In the genomic region with DNA sequence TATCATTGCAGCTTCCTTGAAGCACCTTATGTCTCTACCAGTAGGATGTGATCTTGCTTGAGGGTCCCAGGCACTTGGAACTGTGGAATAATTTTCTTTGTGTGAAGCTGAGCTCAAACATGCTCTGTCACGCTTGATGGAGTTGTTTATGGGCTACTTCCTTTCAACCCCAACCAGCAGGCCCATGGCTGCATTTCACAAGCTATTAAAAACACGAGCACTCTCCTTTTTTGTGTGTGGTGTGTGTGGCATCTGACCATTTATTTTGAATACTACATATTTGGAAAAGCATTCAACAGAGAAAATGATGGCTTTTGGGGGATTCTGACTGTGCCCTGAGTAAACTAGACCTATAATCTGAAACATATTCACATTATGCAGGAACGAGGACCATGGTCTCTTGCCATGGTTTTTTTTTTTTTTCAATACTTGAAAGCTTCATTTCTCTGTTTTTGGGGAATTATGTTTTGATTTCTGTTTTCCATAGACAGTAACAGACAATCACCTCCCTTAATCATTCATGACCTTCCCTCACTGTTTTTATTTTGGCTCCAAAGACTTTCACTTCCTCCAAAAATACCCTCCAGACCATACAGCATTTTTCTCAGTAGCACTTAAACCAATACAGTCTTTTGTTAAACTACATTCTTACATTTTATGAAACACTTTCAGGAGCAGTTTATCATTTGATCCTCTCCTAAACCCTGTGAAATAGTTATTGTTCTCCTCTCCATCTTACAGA, we compare ENCODE assay signal across 1 cellular context.
TF ChIP-seq lines count a peak whose summit lies in the region.

No MANE protein-coding gene starts in this region.

TF ChIP-seq in GM12878, 131 proteins besides CTCF, POLR2A, EP300 and RAD21 (continued from another document and continues in another):
- TF ChIP-seq SRF (IDR thresholded peaks at IDR 0.05; ENCODE audit: low read depth in 2 of 2, low read length in 2 of 2), result no peak
- no peak for TF ChIP-seq BCLAF1 (IDR thresholded peaks at IDR 0.05)
- no peak for TF ChIP-seq ZBED1 (IDR thresholded peaks at IDR 0.05; ENCODE audit: borderline replicate concordance)
- peak; percentile 51; the same call in 1 of the 2 replicates for TF ChIP-seq IKZF1 (conservative IDR thresholded peaks at IDR 0.05)
- TF ChIP-seq EED (IDR thresholded peaks at IDR 0.05; ENCODE audit: low read depth), result no peak
- no peak for TF ChIP-seq RFX5 (IDR thresholded peaks at IDR 0.05; ENCODE audit: low read depth, low read length)
- TF ChIP-seq HDGF (IDR thresholded peaks at IDR 0.05), result no peak
- TF ChIP-seq CHD4 (IDR thresholded peaks at IDR 0.05), result no peak
- TF ChIP-seq POLR2AphosphoS2 (IDR thresholded peaks at IDR 0.05; ENCODE audit: low read depth, low read length), result no peak
- 0 out of 2 replicates have a peak, but pooled peaks have one; percentile 7 for TF ChIP-seq IRF4 (IDR thresholded peaks at IDR 0.05; ENCODE audit: low read depth, low read length)
- TF ChIP-seq, protein P1, sequence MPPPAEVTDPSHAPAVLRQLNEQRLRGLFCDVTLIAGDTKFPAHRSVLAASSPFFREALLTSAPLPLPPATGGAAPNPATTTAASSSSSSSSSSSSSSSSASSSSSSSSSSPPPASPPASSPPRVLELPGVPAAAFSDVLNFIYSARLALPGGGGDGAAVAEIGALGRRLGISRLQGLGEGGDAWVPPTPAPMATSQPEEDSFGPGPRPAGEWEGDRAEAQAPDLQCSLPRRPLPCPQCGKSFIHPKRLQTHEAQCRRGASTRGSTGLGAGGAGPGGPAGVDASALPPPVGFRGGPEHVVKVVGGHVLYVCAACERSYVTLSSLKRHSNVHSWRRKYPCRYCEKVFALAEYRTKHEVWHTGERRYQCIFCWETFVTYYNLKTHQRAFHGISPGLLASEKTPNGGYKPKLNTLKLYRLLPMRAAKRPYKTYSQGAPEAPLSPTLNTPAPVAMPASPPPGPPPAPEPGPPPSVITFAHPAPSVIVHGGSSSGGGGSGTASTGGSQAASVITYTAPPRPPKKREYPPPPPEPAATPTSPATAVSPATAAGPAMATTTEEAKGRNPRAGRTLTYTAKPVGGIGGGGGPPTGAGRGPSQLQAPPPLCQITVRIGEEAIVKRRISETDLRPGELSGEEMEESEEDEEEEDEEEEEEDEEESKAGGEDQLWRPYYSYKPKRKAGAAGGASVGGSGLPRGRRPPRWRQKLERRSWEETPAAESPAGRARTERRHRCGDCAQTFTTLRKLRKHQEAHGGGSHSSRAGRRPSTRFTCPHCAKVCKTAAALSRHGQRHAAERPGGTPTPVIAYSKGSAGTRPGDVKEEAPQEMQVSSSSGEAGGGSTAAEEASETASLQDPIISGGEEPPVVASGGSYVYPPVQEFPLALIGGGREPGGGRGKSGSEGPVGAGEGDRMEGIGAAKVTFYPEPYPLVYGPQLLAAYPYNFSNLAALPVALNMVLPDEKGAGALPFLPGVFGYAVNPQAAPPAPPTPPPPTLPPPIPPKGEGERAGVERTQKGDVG (CRISPR knock-in tag; IDR thresholded peaks at IDR 0.05), result no peak
- TF ChIP-seq NFXL1 (IDR thresholded peaks at IDR 0.05; ENCODE audit: borderline replicate concordance), result no peak
- no peak for TF ChIP-seq NFYA (IDR thresholded peaks at IDR 0.05; ENCODE audit: borderline replicate concordance, low read depth, low read length)
- TF ChIP-seq SMC3 (IDR thresholded peaks at IDR 0.05; ENCODE audit: borderline replicate concordance, low read length), result no peak
- peak; percentile 26 to 35; a peak in 1 of 4 replicates for TF ChIP-seq BHLHE40 (IDR thresholded peaks at IDR 0.05; ENCODE audit: borderline replicate concordance in 1 of 2, low read depth in 2 of 2, low read length in 1 of 2)
- TF ChIP-seq JUND (IDR thresholded peaks at IDR 0.05; ENCODE audit: low read depth, low read length), result no peak
- no peak for TF ChIP-seq EZH2 (IDR thresholded peaks at IDR 0.05; ENCODE audit: borderline replicate concordance, control insufficient read depth, low read depth, low read length)
- no peak for TF ChIP-seq BCL11A (IDR thresholded peaks at IDR 0.05; ENCODE audit: low read depth, low read length)
- TF ChIP-seq TBL1XR1 (IDR thresholded peaks at IDR 0.05; ENCODE audit: low read depth, low read length), result no peak
- no peak for TF ChIP-seq HDAC6 (IDR thresholded peaks at IDR 0.05; ENCODE audit: unreplicated experiment)
- peak; percentile 60 for TF ChIP-seq NR2F1 (conservative IDR thresholded peaks at IDR 0.05)
- TF ChIP-seq RUNX3 (IDR thresholded peaks at IDR 0.05; ENCODE audit: low read length), result no peak; the same call in 1 of the 2 replicates
- peak; percentile 69 for TF ChIP-seq NFIC (IDR thresholded peaks at IDR 0.05; ENCODE audit: low read depth, low read length)
- no peak for TF ChIP-seq FOXM1 (IDR thresholded peaks at IDR 0.05; ENCODE audit: low read depth, low read length)
- TF ChIP-seq SREBF2 (IDR thresholded peaks at IDR 0.05; ENCODE audit: low read length), result no peak
- 0 out of 2 replicates have a peak, but pooled peaks have one; percentile 44 for TF ChIP-seq CHD1 (IDR thresholded peaks at IDR 0.05; ENCODE audit: low read depth, low read length)
- no peak for TF ChIP-seq ZNF207 (IDR thresholded peaks at IDR 0.05; ENCODE audit: borderline replicate concordance)
- no peak for TF ChIP-seq ATF7 (IDR thresholded peaks at IDR 0.05; ENCODE audit: low read depth)
- TF ChIP-seq SUPT20H (IDR thresholded peaks at IDR 0.05; ENCODE audit: borderline replicate concordance, control insufficient read depth, low read depth, low read length), result no peak
- TF ChIP-seq TCF3 (IDR thresholded peaks at IDR 0.05; ENCODE audit: borderline replicate concordance, insufficient read depth, low read depth, low read length), result no peak
- no peak for TF ChIP-seq ZNF24 (IDR thresholded peaks at IDR 0.05)
- no peak for TF ChIP-seq PKNOX1 (IDR thresholded peaks at IDR 0.05)
- no peak for TF ChIP-seq WRNIP1 (IDR thresholded peaks at IDR 0.05; ENCODE audit: borderline replicate concordance, low read depth, low read length)
- no peak for TF ChIP-seq CREM (IDR thresholded peaks at IDR 0.05; ENCODE audit: low read depth)
- TF ChIP-seq EGR1 (IDR thresholded peaks at IDR 0.05; ENCODE audit: borderline replicate concordance in 1 of 2, low read depth in 2 of 2, low read length in 2 of 2), result no peak
- no peak for TF ChIP-seq ASH2L (IDR thresholded peaks at IDR 0.05; ENCODE audit: borderline replicate concordance, low read depth)
- TF ChIP-seq SIN3A (IDR thresholded peaks at IDR 0.05; ENCODE audit: low read depth, low read length), result no peak
- no peak for TF ChIP-seq POLR2AphosphoS5 (IDR thresholded peaks at IDR 0.05; ENCODE audit: low read length)
- TF ChIP-seq CBX3 (IDR thresholded peaks at IDR 0.05; ENCODE audit: borderline replicate concordance, low read depth), result no peak
- TF ChIP-seq, protein P2, sequence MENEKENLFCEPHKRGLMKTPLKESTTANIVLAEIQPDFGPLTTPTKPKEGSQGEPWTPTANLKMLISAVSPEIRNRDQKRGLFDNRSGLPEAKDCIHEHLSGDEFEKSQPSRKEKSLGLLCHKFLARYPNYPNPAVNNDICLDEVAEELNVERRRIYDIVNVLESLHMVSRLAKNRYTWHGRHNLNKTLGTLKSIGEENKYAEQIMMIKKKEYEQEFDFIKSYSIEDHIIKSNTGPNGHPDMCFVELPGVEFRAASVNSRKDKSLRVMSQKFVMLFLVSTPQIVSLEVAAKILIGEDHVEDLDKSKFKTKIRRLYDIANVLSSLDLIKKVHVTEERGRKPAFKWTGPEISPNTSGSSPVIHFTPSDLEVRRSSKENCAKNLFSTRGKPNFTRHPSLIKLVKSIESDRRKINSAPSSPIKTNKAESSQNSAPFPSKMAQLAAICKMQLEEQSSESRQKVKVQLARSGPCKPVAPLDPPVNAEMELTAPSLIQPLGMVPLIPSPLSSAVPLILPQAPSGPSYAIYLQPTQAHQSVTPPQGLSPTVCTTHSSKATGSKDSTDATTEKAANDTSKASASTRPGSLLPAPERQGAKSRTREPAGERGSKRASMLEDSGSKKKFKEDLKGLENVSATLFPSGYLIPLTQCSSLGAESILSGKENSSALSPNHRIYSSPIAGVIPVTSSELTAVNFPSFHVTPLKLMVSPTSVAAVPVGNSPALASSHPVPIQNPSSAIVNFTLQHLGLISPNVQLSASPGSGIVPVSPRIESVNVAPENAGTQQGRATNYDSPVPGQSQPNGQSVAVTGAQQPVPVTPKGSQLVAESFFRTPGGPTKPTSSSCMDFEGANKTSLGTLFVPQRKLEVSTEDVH (IDR thresholded peaks at IDR 0.05; ENCODE audit: low read depth, partially characterized antibody), result no peak
- TF ChIP-seq KLF5 (IDR thresholded peaks at IDR 0.05; ENCODE audit: partially characterized antibody), result no peak
- TF ChIP-seq STAT3 (IDR thresholded peaks at IDR 0.05; ENCODE audit: low read depth, low read length), result no peak
- peak; percentile 48 for TF ChIP-seq MTA2 (IDR thresholded peaks at IDR 0.05; ENCODE audit: low read depth)
- no peak for TF ChIP-seq IRF3 (IDR thresholded peaks at IDR 0.05)
- no peak for TF ChIP-seq PRDM15 (CRISPR knock-in tag; IDR thresholded peaks at IDR 0.05)
